In genomic region chr20:38748863-38749153, GRCh38 we compare ENCODE assay signal across 1 cellular context.
TF ChIP-seq lines count a peak whose summit lies in the region.

No MANE protein-coding gene starts in this region.

TF ChIP-seq in HepG2, 621 proteins besides CTCF, POLR2A, EP300 and RAD21:
- TF ChIP-seq PHF5A (CRISPR knock-in tag; IDR thresholded peaks at IDR 0.05; ENCODE audit: low read depth, unreplicated experiment): no peak
- no peak for TF ChIP-seq TCF7L2 (IDR thresholded peaks at IDR 0.05; ENCODE audit: low read depth, low read length)
- TF ChIP-seq ZNF746 (CRISPR knock-in tag; IDR thresholded peaks at IDR 0.05): no peak
- no peak for TF ChIP-seq KIAA2018 (CRISPR knock-in tag; IDR thresholded peaks at IDR 0.05; ENCODE audit: borderline replicate concordance)
- no peak for TF ChIP-seq SMARCE1 (IDR thresholded peaks at IDR 0.05; ENCODE audit: borderline replicate concordance)
- no peak for TF ChIP-seq SSRP1 (CRISPR knock-in tag; IDR thresholded peaks at IDR 0.05)
- TF ChIP-seq ZNF280B (CRISPR knock-in tag; IDR thresholded peaks at IDR 0.05; ENCODE audit: borderline replicate concordance): no peak
- no peak; the same call in 1 of the 2 replicates for TF ChIP-seq ZNF367 (CRISPR knock-in tag; IDR thresholded peaks at IDR 0.05; ENCODE audit: borderline replicate concordance)
- TF ChIP-seq PHF21A (CRISPR knock-in tag; IDR thresholded peaks at IDR 0.05): 0 out of 2 replicates have a peak, but pooled peaks have one; percentile 1
- TF ChIP-seq HMG20A (CRISPR knock-in tag; IDR thresholded peaks at IDR 0.05; ENCODE audit: borderline replicate concordance): peak; percentile 29; the same call in 1 of the 2 replicates
- TF ChIP-seq ZNF790 (CRISPR knock-in tag; IDR thresholded peaks at IDR 0.05; ENCODE audit: borderline replicate concordance): no peak
- TF ChIP-seq ZNF224 (CRISPR knock-in tag; IDR thresholded peaks at IDR 0.05): 0 out of 2 replicates have a peak, but pooled peaks have one; percentile 16
- no peak for TF ChIP-seq ATF7 (IDR thresholded peaks at IDR 0.05)
- no peak for TF ChIP-seq ATF7 (CRISPR knock-in tag; IDR thresholded peaks at IDR 0.05)
- TF ChIP-seq SNRNP70 (IDR thresholded peaks at IDR 0.05; ENCODE audit: low read depth, low read length): no peak
- no peak for TF ChIP-seq THAP8 (CRISPR knock-in tag; IDR thresholded peaks at IDR 0.05; ENCODE audit: borderline replicate concordance)
- TF ChIP-seq SUZ12 (IDR thresholded peaks at IDR 0.05; ENCODE audit: low read depth, low read length): no peak
- 0 out of 2 replicates have a peak, but pooled peaks have one; percentile 6 for TF ChIP-seq ZSCAN25 (CRISPR knock-in tag; IDR thresholded peaks at IDR 0.05)
- no peak; the same call in 1 of the 2 replicates for TF ChIP-seq UBTF (CRISPR knock-in tag; IDR thresholded peaks at IDR 0.05)
- TF ChIP-seq ZNF704 (CRISPR knock-in tag; IDR thresholded peaks at IDR 0.05; ENCODE audit: borderline replicate concordance): no peak
- TF ChIP-seq ZNF646 (CRISPR knock-in tag; IDR thresholded peaks at IDR 0.05): no peak
- 0 out of 2 replicates have a peak, but pooled peaks have one; percentile 5 for TF ChIP-seq ARID2 (CRISPR knock-in tag; IDR thresholded peaks at IDR 0.05; ENCODE audit: borderline replicate concordance)
- no peak for TF ChIP-seq SP1 (IDR thresholded peaks at IDR 0.05)
- no peak for TF ChIP-seq SP1 (CRISPR knock-in tag; IDR thresholded peaks at IDR 0.05)
- TF ChIP-seq NCOR1 (IDR thresholded peaks at IDR 0.05; ENCODE audit: borderline replicate concordance, low read length): no peak
- no peak for TF ChIP-seq ZBTB7B (CRISPR knock-in tag; IDR thresholded peaks at IDR 0.05)
- TF ChIP-seq RFX5 (IDR thresholded peaks at IDR 0.05; ENCODE audit: low read depth, low read length): no peak
- no peak for TF ChIP-seq SIX4 (CRISPR knock-in tag; IDR thresholded peaks at IDR 0.05)
- peak; percentile 5; the same call in 1 of the 2 replicates for TF ChIP-seq ARHGAP35 (CRISPR knock-in tag; IDR thresholded peaks at IDR 0.05; ENCODE audit: borderline replicate concordance)
- 0 out of 2 replicates have a peak, but pooled peaks have one; percentile 14 for TF ChIP-seq ZNF550 (CRISPR knock-in tag; IDR thresholded peaks at IDR 0.05; ENCODE audit: borderline replicate concordance)
- TF ChIP-seq DMAP1 (CRISPR knock-in tag; IDR thresholded peaks at IDR 0.05): 0 out of 2 replicates have a peak, but pooled peaks have one; percentile 0
- TF ChIP-seq GABPA (IDR thresholded peaks at IDR 0.05; ENCODE audit: low read depth, low read length): no peak
- TF ChIP-seq GABPA (CRISPR knock-in tag; IDR thresholded peaks at IDR 0.05; ENCODE audit: low read depth): no peak
- no peak for TF ChIP-seq ZNF503 (CRISPR knock-in tag; IDR thresholded peaks at IDR 0.05)
- no peak for TF ChIP-seq HES4 (CRISPR knock-in tag; IDR thresholded peaks at IDR 0.05; ENCODE audit: borderline replicate concordance)
- no peak for TF ChIP-seq GABPB1 (CRISPR knock-in tag; IDR thresholded peaks at IDR 0.05)
- TF ChIP-seq ZNF607 (CRISPR knock-in tag; IDR thresholded peaks at IDR 0.05; ENCODE audit: borderline replicate concordance): no peak
- no peak for TF ChIP-seq CHCHD3 (CRISPR knock-in tag; IDR thresholded peaks at IDR 0.05)
- TF ChIP-seq DNMT3B (CRISPR knock-in tag; conservative IDR thresholded peaks at IDR 0.05): 0 out of 2 replicates have a peak, but pooled peaks have one; percentile 60
